ENCODE assay signal across 13 cellular contexts in the genomic region with DNA sequence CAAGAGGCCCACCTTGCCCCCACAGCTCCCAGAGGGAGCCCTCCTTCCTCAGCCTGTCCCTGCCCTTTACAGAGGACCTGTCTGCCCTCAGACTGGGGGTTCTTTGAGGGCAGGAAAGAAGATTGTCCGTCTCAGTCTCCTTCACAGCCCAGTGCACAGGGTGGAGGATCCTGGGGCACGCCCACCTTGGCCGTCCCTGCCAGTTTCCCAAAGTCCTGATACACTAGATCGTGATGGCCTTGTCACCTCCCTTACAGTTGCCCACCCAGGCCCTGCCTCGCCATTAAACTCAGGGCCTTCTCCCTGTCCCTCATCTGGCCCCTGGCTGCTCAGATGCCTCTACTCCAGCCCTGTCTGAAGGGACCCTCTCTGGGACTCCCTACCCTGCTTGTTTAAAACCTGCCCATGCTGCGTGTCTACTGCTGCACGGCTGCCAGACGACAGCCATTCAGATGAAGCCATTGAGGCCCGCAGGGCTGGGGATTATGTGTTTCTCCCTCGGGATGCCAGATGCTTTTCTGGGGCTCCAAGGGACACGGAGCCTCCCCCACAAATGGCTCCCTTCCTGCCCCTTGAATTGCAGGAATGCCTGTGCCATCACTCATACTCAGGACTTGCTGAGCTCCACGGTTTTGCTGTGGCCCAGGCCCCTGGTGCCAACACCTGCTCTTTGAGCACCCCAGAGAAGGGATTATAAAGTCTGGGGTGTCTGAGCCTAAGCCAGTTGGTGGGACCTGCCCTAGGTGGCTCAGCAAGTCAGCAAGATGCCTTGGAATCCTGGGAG. TPM values are rescaled to one million over a fixed set of nuclear protein-coding genes. Genes with fewer than 3 reads are reported as not detected.
DNase-seq lines count a peak whose midpoint lies in the region; ATAC-seq and TF ChIP-seq lines count a peak whose summit lies in the region.
"Had no signal": no experiment of that assay in that cellular context is flagged by ENCODE, and none has a peak within 500 bp of the region (broad histone marks: within the 10 kb centered on the region; RNA-seq: fewer than 3 reads in every experiment).

No MANE protein-coding gene starts in this region.

- DNase-seq in activated effector memory CD4-positive, alpha-beta T cell treated with anti-CD3 and anti-CD28 coated beads, Interleukin-2, amount 50 U/mL, for 16 hours = peak; percentile 39
- DNase-seq in activated effector memory CD4-positive, alpha-beta T cell treated with Interleukin-2 at 50 U/mL for 16 hours = no peak
- DNase-seq in adipocyte (ENCODE audit: low read depth) (peak; percentile 48), lower leg skin (ENCODE audit: low spot score in 2 of 2) (peak; percentile 10 to 81)
- DNase-seq: activated naive CD4-positive, alpha-beta T cell treated with Interleukin-2 at 50 U/mL for 16 hours; effector CD4-positive, alpha-beta T cell; NCI-H1694; OCI-M1; tibial artery had no signal

- no peak overlapping the region for H3K9ac ChIP-seq in adipocyte (ENCODE audit: low read length)

- H3K9me3 ChIP-seq in adipocyte (ENCODE audit: control insufficient read depth, low read length) = no peaks in the 10 kb centered on the region
- H3K9me3 ChIP-seq: tibial artery had no signal

- H3K27me3 ChIP-seq in adipocyte (replicated peaks; ENCODE audit: control insufficient read depth, insufficient read depth, low read length) = peaks cover 33% of the 10 kb centered on the region
- H3K27me3 ChIP-seq: tibial artery had no signal

- ATAC-seq in HG03521 (IDR thresholded peaks at IDR 0.05; ENCODE audit: unreplicated experiment) (no peak), HG03571 (IDR thresholded peaks at IDR 0.05; ENCODE audit: unreplicated experiment) (no peak), GM18907 (IDR thresholded peaks at IDR 0.05; ENCODE audit: unreplicated experiment) (no peak)

- H3K4me3 ChIP-seq in adipocyte (ENCODE audit: low read length) (no peak overlapping the region), lower leg skin (ENCODE audit: low read depth, poor library complexity, severe bottlenecking) (no peak overlapping the region)
- H3K4me3 ChIP-seq: tibial artery had no signal

- no peaks in the 10 kb centered on the region for H3K36me3 ChIP-seq in adipocyte (ENCODE audit: control insufficient read depth, insufficient read depth, low read length, severe bottlenecking)
- H3K36me3 ChIP-seq: tibial artery had no signal

- WGBS in lower leg skin, 2 donors = 54 to 67% methylated on average over 10 to 11 of the region's 12 CpGs

- TF ChIP-seq POLR2A in lower leg skin (IDR thresholded peaks at IDR 0.05) = no peak

- intact Hi-C loops in lower leg skin (cut with DNase I; ENCODE audit: low total_unique reads) = no loop called here

- peaks cover 38% of the 10 kb centered on the region for H3K4me1 ChIP-seq in adipocyte (ENCODE audit: control insufficient read depth, insufficient read depth, low read length)

- H3K27ac ChIP-seq in temporal lobe (ENCODE audit: low read depth, low read length) = peak overlapping the region; percentile 85
- H3K27ac ChIP-seq: tibial artery had no signal

- TF ChIP-seq CTCF in lower leg skin (IDR thresholded peaks at IDR 0.05) = no peak

RNA-seq across cellular contexts. Expression of a gene that starts 27.8 kb away (rescaled TPM):
- total RNA-seq in lower leg skin (100 to 1,000 TPM in 1 of 4 donors, 10 to 100 TPM in 3; 75.9 to 131 (median 92.8) TPM), temporal lobe (3.0 TPM)

RNA-seq across cellular contexts. Expression of a gene that starts 57.4 kb away (rescaled TPM):
- 10 to 100 TPM; 51.0 to 77.2 (median 60.8) TPM for total RNA-seq in lower leg skin
- 35.9 TPM for total RNA-seq in temporal lobe

RNA-seq across cellular contexts. Expression of a gene that starts 57.8 kb away (rescaled TPM):
- total RNA-seq in lower leg skin (10 to 100 TPM; 36.9 to 66.8 (median 48.6) TPM), temporal lobe (23.1 TPM)

Comparison
In these comparisons a context has a peak if more than half of its experiments do, and no peak if none do; other contexts are left out.
1. RNA of a gene that starts 27.8 kb away (total RNA-seq): 75.9 to 131 TPM in lower leg skin; 3.0 TPM in temporal lobe (single experiment); every median in the first group is over 10 times any median in the second.